In genomic region chr3:42499478-42499871, GRCh38 we compare ENCODE assay signal across 1 cellular context.
TF ChIP-seq lines count a peak whose summit lies in the region.

No MANE protein-coding gene starts in this region.

TF ChIP-seq in K562, 482 proteins besides CTCF, POLR2A, EP300 and RAD21:
- TF ChIP-seq ZFP36 (IDR thresholded peaks at IDR 0.05; ENCODE audit: low read depth, low read length, partially characterized antibody) (peak; percentile 49), ZFP30 (CRISPR knock-in tag; IDR thresholded peaks at IDR 0.05; ENCODE audit: borderline replicate concordance) (no peak)
- TF ChIP-seq, protein P1, sequence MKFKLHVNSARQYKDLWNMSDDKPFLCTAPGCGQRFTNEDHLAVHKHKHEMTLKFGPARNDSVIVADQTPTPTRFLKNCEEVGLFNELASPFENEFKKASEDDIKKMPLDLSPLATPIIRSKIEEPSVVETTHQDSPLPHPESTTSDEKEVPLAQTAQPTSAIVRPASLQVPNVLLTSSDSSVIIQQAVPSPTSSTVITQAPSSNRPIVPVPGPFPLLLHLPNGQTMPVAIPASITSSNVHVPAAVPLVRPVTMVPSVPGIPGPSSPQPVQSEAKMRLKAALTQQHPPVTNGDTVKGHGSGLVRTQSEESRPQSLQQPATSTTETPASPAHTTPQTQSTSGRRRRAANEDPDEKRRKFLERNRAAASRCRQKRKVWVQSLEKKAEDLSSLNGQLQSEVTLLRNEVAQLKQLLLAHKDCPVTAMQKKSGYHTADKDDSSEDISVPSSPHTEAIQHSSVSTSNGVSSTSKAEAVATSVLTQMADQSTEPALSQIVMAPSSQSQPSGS (CRISPR knock-in tag; IDR thresholded peaks at IDR 0.05), result no peak
